ENCODE assay signal across 9 cellular contexts in the genomic region with DNA sequence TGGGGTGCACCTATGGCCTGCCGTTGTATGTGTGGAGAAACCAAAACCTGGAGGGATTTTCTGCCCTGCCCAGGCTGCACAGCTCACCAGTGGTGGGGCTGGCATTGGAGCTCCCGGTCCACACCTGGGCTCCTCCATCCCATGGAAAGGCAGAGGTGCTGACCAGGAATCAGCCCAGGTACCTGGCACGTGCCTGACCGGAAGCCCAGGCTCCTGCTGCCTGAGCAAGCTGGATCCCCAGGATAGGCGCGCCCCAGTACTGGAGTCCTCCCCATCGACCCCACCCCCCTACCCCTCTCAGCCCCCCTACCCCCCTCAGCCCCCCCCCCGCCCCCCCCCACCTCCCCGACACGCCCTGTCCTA. TPM values are rescaled to one million over a fixed set of nuclear protein-coding genes. Genes with fewer than 3 reads are reported as not detected.
DNase-seq lines count a peak whose midpoint lies in the region; ATAC-seq, FAIRE-seq and TF ChIP-seq lines count a peak whose summit lies in the region.
"Had no signal": no experiment of that assay in that cellular context is flagged by ENCODE, and none has a peak within 500 bp of the region (broad histone marks: within the 10 kb centered on the region; RNA-seq: fewer than 3 reads in every experiment).

No MANE protein-coding gene starts in this region.

- in situ Hi-C loops in GM13977 (cut with MboI; ENCODE audit: low pct_unique_long_range_greater_than_20kb, low sequenced_read_pairs, unreplicated experiment), result no loop called here

- no peak for FAIRE-seq in RCC 7860 (lab: Jason Lieb, UNC)

- H3K27ac ChIP-seq in lower lobe of right lung (peak overlapping the region; percentile 31), tibial nerve (peak overlapping the region in 1 of 4 donors; percentile 39)

- H3K4me1 ChIP-seq in lower lobe of right lung (peaks cover 8% of the 10 kb centered on the region), tibial nerve (peaks cover 0 to 13% (median 2%) of the 10 kb centered on the region in 4 donors)

- peak overlapping the region; percentile 56 for H3K27ac Mint-ChIP-seq in activated naive CD8-positive, alpha-beta T cell treated with anti-CD3 and anti-CD28 coated beads, Interleukin-2, amount 10 ng/mL, durations not matched to agents 7 days and 5 days

- TF ChIP-seq CTCF in lower lobe of right lung (IDR thresholded peaks at IDR 0.05) (no peak), tibial nerve (IDR thresholded peaks at IDR 0.05) (no peak), GM13977 (IDR thresholded peaks at IDR 0.05; ENCODE audit: extremely low read depth, insufficient read depth, missing control alignments) (no peak)

- H3K36me3 ChIP-seq in lower lobe of right lung (no peaks in the 10 kb centered on the region), tibial nerve (no peaks in the 10 kb centered on the region)

- H3K4me3 ChIP-seq in lower lobe of right lung, result peak overlapping the region; percentile 68
- H3K4me3 ChIP-seq in tibial nerve, result peak overlapping the region; percentile 35 to 59 (median 54)

- peaks cover 4% of the 10 kb centered on the region for H3K4me1 Mint-ChIP-seq in activated T-cell treated with anti-CD3 and anti-CD28 coated beads, Interleukin-2, amount 50 U/mL, for 4 hours (ENCODE audit: low read depth)
- H3K4me1 Mint-ChIP-seq in activated naive CD8-positive, alpha-beta T cell treated with anti-CD3 and anti-CD28 coated beads, Interleukin-2, amount 10 ng/mL, durations not matched to agents 7 days and 5 days, result peaks cover 3% of the 10 kb centered on the region

- no peaks in the 10 kb centered on the region for H3K27me3 Mint-ChIP-seq in activated T-cell treated with anti-CD3 and anti-CD28 coated beads, Interleukin-2, amount 50 U/mL, for 4 hours (ENCODE audit: low read depth)
- H3K27me3 Mint-ChIP-seq in activated naive CD8-positive, alpha-beta T cell treated with anti-CD3 and anti-CD28 coated beads, Interleukin-2, amount 10 ng/mL, durations not matched to agents 7 days and 5 days, result peaks cover 19% of the 10 kb centered on the region

- no peak for ATAC-seq in activated T-cell treated with anti-CD3 and anti-CD28 coated beads, Interleukin-2, amount 50 U/mL, for 4 hours
- no peak for ATAC-seq in activated naive CD8-positive, alpha-beta T cell treated with anti-CD3 and anti-CD28 coated beads, Interleukin-2, amount 10 ng/mL, durations not matched to agents 7 days and 5 days (ENCODE audit: low read depth)
- no peak for ATAC-seq in lower lobe of right lung

- H3K27me3 ChIP-seq in lower lobe of right lung (ENCODE audit: low read depth) (no peaks in the 10 kb centered on the region), tibial nerve (no peaks in the 10 kb centered on the region)

- TF ChIP-seq EP300 in tibial nerve (IDR thresholded peaks at IDR 0.05), result no peak

- no peak for DNase-seq in activated T-cell treated with anti-CD3 and anti-CD28 coated beads, Interleukin-2, amount 50 U/mL, for 4 hours
- DNase-seq in activated T-cell treated with anti-CD3 and anti-CD28 coated beads for 4 hours (no peak), lower lobe of right lung (no peak), tibial nerve (ENCODE audit: low spot score in 2 of 2) (no peak), NCI-H2029 (lab: John Stamatoyannopoulos, UW) (no peak), GM13977 (ENCODE audit: low spot score) (no peak), RCC 7860 (ENCODE audit: low spot score) (no peak)
- DNase-seq in activated naive CD8-positive, alpha-beta T cell treated with anti-CD3 and anti-CD28 coated beads, Interleukin-2, amount 10 ng/mL, durations not matched to agents 7 days and 5 days, result no peak

- H3K4me3 Mint-ChIP-seq in activated T-cell treated with anti-CD3 and anti-CD28 coated beads, Interleukin-2, amount 50 U/mL, for 4 hours, result peak overlapping the region; percentile 82
- H3K4me3 Mint-ChIP-seq in activated naive CD8-positive, alpha-beta T cell treated with anti-CD3 and anti-CD28 coated beads, Interleukin-2, amount 10 ng/mL, durations not matched to agents 7 days and 5 days, result peak overlapping the region; percentile 85

- H3K9me3 ChIP-seq in lower lobe of right lung (no peaks in the 10 kb centered on the region), tibial nerve (no peaks in the 10 kb centered on the region)

- H3K36me3 Mint-ChIP-seq in activated T-cell treated with anti-CD3 and anti-CD28 coated beads, Interleukin-2, amount 50 U/mL, for 4 hours (ENCODE audit: insufficient read depth), result no peaks in the 10 kb centered on the region
- H3K36me3 Mint-ChIP-seq in activated naive CD8-positive, alpha-beta T cell treated with anti-CD3 and anti-CD28 coated beads, Interleukin-2, amount 10 ng/mL, durations not matched to agents 7 days and 5 days, result no peaks in the 10 kb centered on the region

- no peak for TF ChIP-seq POLR2A in tibial nerve (IDR thresholded peaks at IDR 0.05)

- no peaks in the 10 kb centered on the region for H3K9me3 Mint-ChIP-seq in activated T-cell treated with anti-CD3 and anti-CD28 coated beads, Interleukin-2, amount 50 U/mL, for 4 hours
- no peaks in the 10 kb centered on the region for H3K9me3 Mint-ChIP-seq in activated naive CD8-positive, alpha-beta T cell treated with anti-CD3 and anti-CD28 coated beads, Interleukin-2, amount 10 ng/mL, durations not matched to agents 7 days and 5 days

- intact Hi-C loops in lower lobe of right lung (cut with DNase I), result no loop called here

- 66 to 75% methylated on average over 5 to 10 of the region's 10 CpGs for WGBS in tibial nerve, 2 donors

- POLR2A ChIA-PET in activated naive CD8-positive, alpha-beta T cell treated with anti-CD3 and anti-CD28 coated beads, Interleukin-2, amount 10 ng/mL, durations not matched to agents 7 days and 5 days (lab: Charles Lee), result interaction anchor here (1.0 to 2.6 kb wide), 4 partner anchors 40 to 52 kb away, joined by 3 to 22 read pairs (median 11); a partner anchor contains a TSS

RNA-seq across cellular contexts. Expression of a gene that starts 39.9 kb away (rescaled TPM):
- 100 to 1,000 TPM; 646 to 976 (median 781) TPM for total RNA-seq in activated T-cell treated with anti-CD3 and anti-CD28 coated beads, Interleukin-2, amount 50 U/mL, for 4 hours
- 100 to 1,000 TPM; 233 to 247 TPM for total RNA-seq in activated naive CD8-positive, alpha-beta T cell treated with anti-CD3 and anti-CD28 coated beads, Interleukin-2, amount 10 ng/mL, durations not matched to agents 7 days and 5 days
- 63.5 TPM for total RNA-seq in lower lobe of right lung
- total RNA-seq in tibial nerve, result 10 to 100 TPM in 1 of 4 donors, 1 to 10 TPM in 3; 6.5 to 32.7 (median 7.8) TPM

RNA-seq across cellular contexts. Expression of a gene that starts 50.9 kb away (rescaled TPM):
- under 1 TPM in 2 of 3 donors, not detected in 1; 0.25 to 0.29 TPM for total RNA-seq in activated T-cell treated with anti-CD3 and anti-CD28 coated beads, Interleukin-2, amount 50 U/mL, for 4 hours
- under 1 TPM; 0.14 to 0.44 TPM for total RNA-seq in activated naive CD8-positive, alpha-beta T cell treated with anti-CD3 and anti-CD28 coated beads, Interleukin-2, amount 10 ng/mL, durations not matched to agents 7 days and 5 days
- total RNA-seq in lower lobe of right lung, result not detected
- not detected for total RNA-seq in tibial nerve
- total RNA-seq: NCI-H460 had no signal

RNA-seq across cellular contexts. Expression of a gene that starts 52.0 kb away (rescaled TPM):
- total RNA-seq in activated T-cell treated with anti-CD3 and anti-CD28 coated beads, Interleukin-2, amount 50 U/mL, for 4 hours, result 10 to 100 TPM; 12.3 to 14.9 (median 13.0) TPM
- total RNA-seq in activated naive CD8-positive, alpha-beta T cell treated with anti-CD3 and anti-CD28 coated beads, Interleukin-2, amount 10 ng/mL, durations not matched to agents 7 days and 5 days, result 10 to 100 TPM; 24.4 to 28.3 TPM
- total RNA-seq in lower lobe of right lung (29.8 TPM), tibial nerve (10 to 100 TPM; 36.3 to 51.9 (median 42.9) TPM)
